In genomic region chr1:5915587-5916571, GRCh38 we compare ENCODE assay signal across 8 cellular contexts.
A peak's percentile ranks its signal among the peaks of the same experiment; 100 is the strongest.
DNase-seq lines count a peak whose midpoint lies in the region; ATAC-seq, FAIRE-seq and TF ChIP-seq lines count a peak whose summit lies in the region.

No MANE protein-coding gene starts in this region.

- H3F3A ChIP-seq in SU-DHL-6 (ENCODE audit: insufficient read depth) = no peaks in the 10 kb centered on the region

- no peaks in the 10 kb centered on the region for H3K9me2 ChIP-seq in SU-DHL-6 (replicated peaks; ENCODE audit: insufficient read depth, low read length)

- H3K27ac ChIP-seq in SU-DHL-6 (ENCODE audit: low read depth, low read length) (no peak overlapping the region), liver (ENCODE audit: low read depth in 1 of 2, low read length in 2 of 2) (no peak overlapping the region), temporal lobe (ENCODE audit: low read depth, low read length) (peak overlapping the region; percentile 63)

- H4K20me1 ChIP-seq in SU-DHL-6 (ENCODE audit: low read depth, low read length) = no peaks in the 10 kb centered on the region

- no peaks in the 10 kb centered on the region for H3K36me3 ChIP-seq in HAP-1 (replicated peaks)
- no peaks in the 10 kb centered on the region for H3K36me3 ChIP-seq in SU-DHL-6 (ENCODE audit: low read length)
- H3K36me3 ChIP-seq in liver (ENCODE audit: control insufficient read depth in 4 of 4, insufficient read depth in 3 of 4, low read depth in 1 of 4, low read length in 3 of 4) = no peaks in the 10 kb centered on the region

- H3K79me2 ChIP-seq in SU-DHL-6 (ENCODE audit: insufficient read depth, low read length) = no peaks in the 10 kb centered on the region

- WGBS in liver = 48% methylated on average over 11 of the region's 11 CpGs

- H3K27me3 ChIP-seq in HAP-1 (ENCODE audit: low read depth) (no peaks in the 10 kb centered on the region), SU-DHL-6 (ENCODE audit: low read length) (no peaks in the 10 kb centered on the region), liver (ENCODE audit: control insufficient read depth in 4 of 4, insufficient read depth in 4 of 4, low read length in 3 of 4) (no peaks in the 10 kb centered on the region)

- H2AFZ ChIP-seq in SU-DHL-6 (ENCODE audit: low read depth, low read length, severe bottlenecking) = no peak overlapping the region

- H3K4me1 ChIP-seq in HAP-1 (no peaks in the 10 kb centered on the region; the same call in 1 of the 2 replicates), liver (ENCODE audit: control insufficient read depth in 4 of 4, insufficient read depth in 4 of 4, low read length in 3 of 4) (peaks cover 0 to 5% (median 0%) of the 10 kb centered on the region in 4 donors)

- peak; percentile 68 to 74 for TF ChIP-seq RAD21 in liver (IDR thresholded peaks at IDR 0.05)

- no peak overlapping the region for H3K9ac ChIP-seq in SU-DHL-6 (ENCODE audit: low read length)
- H3K9ac ChIP-seq in liver (ENCODE audit: low read depth in 1 of 2, low read length in 2 of 2) = no peak overlapping the region

- peak; percentile 53 for FAIRE-seq in colon (lab: Jason Lieb, UNC)

- TF ChIP-seq CTCF in SU-DHL-6 (IDR thresholded peaks at IDR 0.05; ENCODE audit: insufficient read depth, low read length, poor library complexity, severe bottlenecking) (peak; percentile 41), liver (IDR thresholded peaks at IDR 0.05; ENCODE audit: low read depth, low read length, missing input control) (peak; percentile 59)

- ATAC-seq in GM21529 (IDR thresholded peaks at IDR 0.05; ENCODE audit: unreplicated experiment) (no peak), GM18520 (IDR thresholded peaks at IDR 0.05; ENCODE audit: unreplicated experiment) (no peak)

- H3K4me3 ChIP-seq in HAP-1 (no peak overlapping the region), SU-DHL-6 (ENCODE audit: insufficient read depth, low read length, poor library complexity, severe bottlenecking) (no peak overlapping the region), liver (ENCODE audit: low read depth in 1 of 3, low read length in 3 of 3) (no peak overlapping the region)

- H3K9me3 ChIP-seq in HAP-1 = no peaks in the 10 kb centered on the region
- no peaks in the 10 kb centered on the region for H3K9me3 ChIP-seq in SU-DHL-6 (ENCODE audit: insufficient read depth, low read length)
- no peaks in the 10 kb centered on the region for H3K9me3 ChIP-seq in liver (ENCODE audit: control insufficient read depth in 4 of 4, low read length in 3 of 4)

- peak; percentile 11 for DNase-seq in CMK (ENCODE audit: low read depth)
- DNase-seq in HAP-1 (ENCODE audit: low spot score in 2 of 2) = peak; percentile 36 to 56

- H3K4me2 ChIP-seq in SU-DHL-6 (ENCODE audit: low read depth, low read length, poor library complexity, severe bottlenecking) = no peak overlapping the region

- in situ Hi-C loops in HAP-1 (cut with MboI; ENCODE audit: low sequenced_read_pairs) = loop anchor here (25.0 kb wide), 1 partner anchor 404 kb away; no protein-coding TSS in a partner anchor

TF ChIP-seq in liver, 16 proteins besides CTCF, POLR2A, EP300 and RAD21:
- TF ChIP-seq FOXA1 (IDR thresholded peaks at IDR 0.05) = no peak
- TF ChIP-seq ZBTB33 (IDR thresholded peaks at IDR 0.05) = no peak
- peak in 1 of 2 donors; percentile 39 for TF ChIP-seq HNF4A (conservative IDR thresholded peaks at IDR 0.05)
- TF ChIP-seq GABPA (IDR thresholded peaks at IDR 0.05 in 1 of 2, conservative IDR thresholded peaks at IDR 0.05 in 1 of 2) = no peak
TF ChIP-seq in liver: peak in this region for 1.
